17 cellular contexts compared by ENCODE assay signal in the genomic region with DNA sequence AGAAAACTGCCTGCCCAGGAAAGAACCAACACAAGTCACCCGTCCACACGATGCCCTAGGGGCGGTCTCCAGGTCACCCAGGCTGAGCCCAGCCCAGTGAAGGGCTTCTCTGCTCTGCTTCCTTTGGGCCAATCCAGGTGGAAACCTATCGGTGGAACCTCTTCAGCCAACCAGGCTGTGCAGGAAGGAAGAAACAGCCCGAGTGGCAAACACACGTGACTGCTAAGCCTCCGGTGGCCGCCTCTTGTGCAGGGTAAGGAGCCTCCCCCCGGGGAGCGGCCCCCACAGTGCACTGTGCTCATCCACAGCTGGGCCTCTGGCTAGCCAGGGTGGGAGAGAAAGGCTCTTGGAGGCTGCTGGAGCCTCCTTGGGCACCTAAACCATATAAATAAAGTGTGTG. TPM values are rescaled to one million over a fixed set of nuclear protein-coding genes. Genes with fewer than 3 reads are reported as not detected.
DNase-seq lines count a peak whose midpoint lies in the region; ATAC-seq and TF ChIP-seq lines count a peak whose summit lies in the region.
"Had no signal": no experiment of that assay in that cellular context is flagged by ENCODE, and none has a peak within 500 bp of the region (broad histone marks: within the 10 kb centered on the region; RNA-seq: fewer than 3 reads in every experiment).

No MANE protein-coding gene starts in this region.

- WGBS in spleen, 5 donors: 25 to 32% (median 30%) methylated on average over 6 to 10 of the region's 10 CpGs

- no peaks in the 10 kb centered on the region for H3K36me3 ChIP-seq in adipocyte (ENCODE audit: control insufficient read depth, insufficient read depth, low read length, severe bottlenecking)
- no peaks in the 10 kb centered on the region for H3K36me3 ChIP-seq in H7 (replicated peaks; ENCODE audit: control insufficient read depth, insufficient read depth, low read length)
- H3K36me3 ChIP-seq in spleen: no peaks in the 10 kb centered on the region
- H3K36me3 ChIP-seq: BE2C, gastrocnemius medialis, left lung had no signal

- no peak for ATAC-seq in CD4-positive, alpha-beta T cell (ENCODE audit: poor library complexity)
- ATAC-seq in GM19351 (IDR thresholded peaks at IDR 0.05; ENCODE audit: unreplicated experiment): no peak
- ATAC-seq: body of pancreas, gastrocnemius medialis, left lung had no signal

- H3K9me3 Mint-ChIP-seq in CD4-positive, alpha-beta T cell: no peaks in the 10 kb centered on the region
- no peaks in the 10 kb centered on the region for H3K9me3 Mint-ChIP-seq in IgD-negative memory B cell
- peaks cover 3% of the 10 kb centered on the region for H3K9me3 Mint-ChIP-seq in nephron
- no peaks in the 10 kb centered on the region for H3K9me3 Mint-ChIP-seq in mesothelial cell of epicardium
- H3K9me3 Mint-ChIP-seq: HFFc6 had no signal

- H3K27ac Mint-ChIP-seq in CD4-positive, alpha-beta T cell: no peak overlapping the region
- H3K27ac Mint-ChIP-seq in IgD-negative memory B cell: no peak overlapping the region
- H3K27ac Mint-ChIP-seq in nephron: no peak overlapping the region
- H3K27ac Mint-ChIP-seq in mesothelial cell of epicardium: no peak overlapping the region
- H3K27ac Mint-ChIP-seq: HFFc6 had no signal

- intact Hi-C loops in CD4-positive, alpha-beta T cell (cut with DNase I, micrococcal nuclease): no loop called here
- intact Hi-C loops in spleen (cut with DNase I; ENCODE audit: low total_unique reads): no loop called here

- peak overlapping the region; percentile 75 for H3K4me3 Mint-ChIP-seq in CD4-positive, alpha-beta T cell
- H3K4me3 Mint-ChIP-seq in IgD-negative memory B cell (peak overlapping the region; percentile 41 to 69 (median 48)), nephron (peak overlapping the region; percentile 15 to 67 (median 56)), mesothelial cell of epicardium (no peak overlapping the region)
- H3K4me3 Mint-ChIP-seq: HFFc6 had no signal

- TF ChIP-seq POLR2A in spleen (IDR thresholded peaks at IDR 0.05): no peak

- DNase-seq in CD4-positive, alpha-beta T cell: no peak
- DNase-seq in adipocyte (ENCODE audit: low read depth): no peak
- no peak for DNase-seq in H7
- no peak for DNase-seq in mesothelial cell of epicardium (ENCODE audit: low spot score in 2 of 2, unreplicated experiment in 2 of 2)
- DNase-seq in spleen: no peak
- DNase-seq: BE2C; body of pancreas; gastrocnemius medialis; HFFc6; left lung; NCI-H1436; stimulated activated CD4-positive, alpha-beta T cell treated with anti-CD3 and anti-CD28 coated beads, Interleukin-12 subunit alpha, Interleukin-12 subunit beta, amount 100 ng/mL, for 4 hours; trophoblast cell had no signal

- H3K9ac ChIP-seq in adipocyte (ENCODE audit: low read length): peak overlapping the region; percentile 45

- peak overlapping the region; percentile 88 for H3K4me3 ChIP-seq in adipocyte (ENCODE audit: low read length)
- H3K4me3 ChIP-seq in H7 (ENCODE audit: insufficient read depth, low read depth, low read length): no peak overlapping the region
- H3K4me3 ChIP-seq in spleen: no peak overlapping the region
- H3K4me3 ChIP-seq: body of pancreas, left lung had no signal

- no peak overlapping the region for H3K27ac ChIP-seq in CD4-positive, alpha-beta T cell (ENCODE audit: low read depth, low read length)
- H3K27ac ChIP-seq in spleen: no peak overlapping the region
- H3K27ac ChIP-seq: epithelial cell of prostate, gastrocnemius medialis, left lung had no signal

- no peaks in the 10 kb centered on the region for H3K9me3 ChIP-seq in CD4-positive, alpha-beta T cell (ENCODE audit: control insufficient read depth, low read length)
- H3K9me3 ChIP-seq in adipocyte (ENCODE audit: control insufficient read depth, low read length) (no peaks in the 10 kb centered on the region), spleen (no peaks in the 10 kb centered on the region)
- H3K9me3 ChIP-seq: BE2C, body of pancreas, gastrocnemius medialis, left lung had no signal

- POLR2A ChIA-PET in CD4-positive, alpha-beta T cell (lab: Charles Lee): no interaction called here

- H3K36me3 Mint-ChIP-seq in CD4-positive, alpha-beta T cell (ENCODE audit: low read depth): no peaks in the 10 kb centered on the region
- no peaks in the 10 kb centered on the region for H3K36me3 Mint-ChIP-seq in IgD-negative memory B cell
- H3K36me3 Mint-ChIP-seq in nephron (ENCODE audit: low read depth): no peaks in the 10 kb centered on the region
- H3K36me3 Mint-ChIP-seq in mesothelial cell of epicardium: no peaks in the 10 kb centered on the region

- CTCF ChIA-PET in CD4-positive, alpha-beta T cell (lab: Charles Lee): interaction anchor here (1.3 kb wide), 1 partner anchor 19 kb away, joined by 4 read pairs; a partner anchor contains a TSS

- peaks cover 25% of the 10 kb centered on the region for H3K4me1 Mint-ChIP-seq in CD4-positive, alpha-beta T cell (ENCODE audit: low read depth)
- H3K4me1 Mint-ChIP-seq in IgD-negative memory B cell (peaks cover 7 to 18% (median 16%) of the 10 kb centered on the region in 3 donors), nephron (peaks cover 14% of the 10 kb centered on the region), mesothelial cell of epicardium (peaks cover 11% of the 10 kb centered on the region)

- H3K4me1 ChIP-seq in adipocyte (ENCODE audit: control insufficient read depth, insufficient read depth, low read length) (peaks cover 22% of the 10 kb centered on the region), spleen (peaks cover 25 to 66% (median 53%) of the 10 kb centered on the region in 6 donors)
- H3K4me1 ChIP-seq: BE2C had no signal

- no peak for TF ChIP-seq CTCF in CD4-positive, alpha-beta T cell (IDR thresholded peaks at IDR 0.05)
- TF ChIP-seq CTCF in nephron (IDR thresholded peaks at IDR 0.05; ENCODE audit: unreplicated experiment in 3 of 3) (no peak), mesothelial cell of epicardium (IDR thresholded peaks at IDR 0.05; ENCODE audit: unreplicated experiment) (no peak), spleen (IDR thresholded peaks at IDR 0.05 in 8 of 11, conservative IDR thresholded peaks at IDR 0.05 in 3 of 11) (no peak)

- H3K27me3 Mint-ChIP-seq in CD4-positive, alpha-beta T cell: peaks cover 24% of the 10 kb centered on the region
- H3K27me3 Mint-ChIP-seq in IgD-negative memory B cell: peaks cover 33% of the 10 kb centered on the region
- peaks cover 84% of the 10 kb centered on the region for H3K27me3 Mint-ChIP-seq in nephron (ENCODE audit: low read depth)
- H3K27me3 Mint-ChIP-seq in mesothelial cell of epicardium (ENCODE audit: low read depth): peaks cover 84% of the 10 kb centered on the region

- peaks cover 36% of the 10 kb centered on the region for H3K27me3 ChIP-seq in CD4-positive, alpha-beta T cell (ENCODE audit: control insufficient read depth, insufficient read depth, low read length)
- H3K27me3 ChIP-seq in adipocyte (replicated peaks; ENCODE audit: control insufficient read depth, insufficient read depth, low read length) (peaks cover 31% of the 10 kb centered on the region), H7 (ENCODE audit: control insufficient read depth, insufficient read depth, low read length) (peaks cover 53% of the 10 kb centered on the region), spleen (replicated peaks in 1 of 7) (peaks cover 2 to 76% (median 33%) of the 10 kb centered on the region in 7 donors)
- H3K27me3 ChIP-seq: body of pancreas, gastrocnemius medialis had no signal

RNA-seq across cellular contexts. Expression of a gene that starts 2.5 kb away (rescaled TPM):
- total RNA-seq in CD4-positive, alpha-beta T cell: under 1 TPM; 0.06 to 0.11 TPM
- polyA plus RNA-seq in IgD-negative memory B cell (0.44 TPM), spleen (under 1 TPM; 0.09 to 0.67 (median 0.26) TPM)
- total RNA-seq in H7 (2014; rRNA removed; shearing (Covaris generic)): 4.0 and 7.0 TPM in 2 replicates
- total RNA-seq in mesothelial cell of epicardium (0.20 to 0.23 TPM (median 0.22 TPM) in 3 replicates), spleen (1 to 10 TPM in 5 of 7 donors, under 1 TPM in 2; 0.67 to 4.5 (median 2.1) TPM)

RNA-seq across cellular contexts. Expression of a gene that starts 7.3 kb away (rescaled TPM):
- total RNA-seq in CD4-positive, alpha-beta T cell: 100 to 1,000 TPM in 1 of 2 experiments, 10 to 100 TPM in 1; 96.4 to 101 TPM
- 34.4 TPM for polyA plus RNA-seq in IgD-negative memory B cell
- total RNA-seq in H7 (2014; rRNA removed; shearing (Covaris generic)): 37.0 and 53.6 TPM in 2 replicates
- 63.8 to 74.5 TPM (median 71.2 TPM) in 3 replicates for total RNA-seq in mesothelial cell of epicardium
- total RNA-seq in spleen: 10 to 100 TPM; 38.3 to 58.5 (median 43.5) TPM
- polyA plus RNA-seq in spleen: 10 to 100 TPM; 20.6 to 37.9 (median 20.9) TPM

RNA-seq across cellular contexts. Expression of a gene that starts 19.2 kb away (rescaled TPM):
- 10 to 100 TPM; 34.4 to 35.1 TPM for total RNA-seq in CD4-positive, alpha-beta T cell
- polyA plus RNA-seq in IgD-negative memory B cell: 62.5 TPM
- 23.1 and 25.1 TPM in 2 replicates for total RNA-seq in H7 (2014; rRNA removed; shearing (Covaris generic))
- total RNA-seq in mesothelial cell of epicardium: 17.3 to 24.8 TPM (median 24.5 TPM) in 3 replicates
- total RNA-seq in spleen: 10 to 100 TPM; 20.9 to 51.3 (median 28.9) TPM
- polyA plus RNA-seq in spleen: 10 to 100 TPM; 52.9 to 68.8 (median 66.4) TPM

RNA-seq across cellular contexts. Expression of a gene that starts 32.3 kb away (rescaled TPM):
- 1 to 10 TPM; 2.4 to 3.0 TPM for total RNA-seq in CD4-positive, alpha-beta T cell
- 0.88 TPM for polyA plus RNA-seq in IgD-negative memory B cell
- total RNA-seq in H7 (2014; rRNA removed; shearing (Covaris generic)): 0.03 and 0.63 TPM in 2 replicates
- 97.9 to 99.3 TPM (median 98.9 TPM) in 3 replicates for total RNA-seq in mesothelial cell of epicardium
- total RNA-seq in spleen: 10 to 100 TPM in 6 of 7 donors, 1 to 10 TPM in 1; 7.0 to 59.6 (median 23.3) TPM
- polyA plus RNA-seq in spleen: 1 to 10 TPM; 1.3 to 4.7 (median 2.6) TPM
